In genomic region chr10:26024303-26024702, GRCh38 we compare ENCODE assay signal across 37 cellular contexts.
"Had no signal": no experiment of that assay in that cellular context is flagged by ENCODE, and none has a peak within 500 bp of the region (broad histone marks: within the 10 kb centered on the region; RNA-seq: fewer than 3 reads in every experiment).

No MANE protein-coding gene starts in this region.

- H3K36me3 ChIP-seq: adrenal gland, ascending aorta, brain microvascular endothelial cell, breast epithelium, cardiac muscle cell had no signal

- H3K9me3 Mint-ChIP-seq: activated naive CD4-positive, alpha-beta T cell treated with anti-CD3 and anti-CD28 coated beads for 36 hours; activated naive CD4-positive, alpha-beta T cell treated with anti-CD3 and anti-CD28 coated beads, Interleukin-2, amount 10 ng/mL, durations not matched to agents 7 days and 5 days; activated naive CD4-positive, alpha-beta T cell treated with anti-CD3 and anti-CD28 coated beads, Interleukin-2, amount 50 U/mL, for 24 hours; activated naive CD4-positive, alpha-beta T cell treated with anti-CD3 and anti-CD28 coated beads, Interleukin-2, amount 50 U/mL, for 72 hours; activated naive CD8-positive, alpha-beta T cell treated with anti-CD3 and anti-CD28 coated beads for 36 hours; activated naive CD8-positive, alpha-beta T cell treated with anti-CD3 and anti-CD28 coated beads, Interleukin-2, amount 10 ng/mL, durations not matched to agents 7 days and 5 days; activated naive CD8-positive, alpha-beta T cell treated with anti-CD3 and anti-CD28 coated beads, Interleukin-2, amount 50 U/mL, for 24 hours; activated T-cell treated with anti-CD3 and anti-CD28 coated beads, Interleukin-2, amount 50 U/mL, for 24 hours; activated T-cell treated with anti-CD3 and anti-CD28 coated beads, Interleukin-2, amount 50 U/mL, for 4 hours; activated T-cell treated with anti-CD3 and anti-CD28 coated beads, Interleukin-2, amount 50 U/mL, for 72 hours; activated T-helper 1 cell treated with anti-CD3 and anti-CD28 coated beads, Interleukin-12 subunit alpha, Interleukin-12 subunit beta, Interleukin-2, Interleukin-4 antibody, amounts not matched to agents 30 ng/mL and 10 ng/mL and 1 ng/mL, durations not matched to agents 14 hours and 24 hours and 36 hours; activated T-helper 17 cell treated with anti-CD3 and anti-CD28 coated beads, Interleukin-2, amount 50 U/mL, for 72 hours; activated T-helper 2 cell treated with anti-CD3 and anti-CD28 coated beads, Interferon-gamma antibody, Interleukin-2, Interleukin-4, amounts not matched to agents 10 μg/mL and 5 μg/mL and 100 μg/mL, durations not matched to agents 14 hours and 24 hours and 36 hours; central memory CD8-positive, alpha-beta T cell had no signal

- H3K4me1 ChIP-seq: adrenal gland, ascending aorta, body of pancreas, breast epithelium had no signal

- H3K27ac ChIP-seq: adrenal gland, ascending aorta, body of pancreas, brain microvascular endothelial cell, breast epithelium, cardiac muscle cell had no signal

- H3K27me3 ChIP-seq: adrenal gland, ascending aorta, body of pancreas, brain microvascular endothelial cell, breast epithelium, cardiac muscle cell had no signal

- H3K4me3 Mint-ChIP-seq: activated naive CD4-positive, alpha-beta T cell treated with anti-CD3 and anti-CD28 coated beads for 36 hours; activated naive CD4-positive, alpha-beta T cell treated with anti-CD3 and anti-CD28 coated beads, Interleukin-2, amount 10 ng/mL, durations not matched to agents 7 days and 5 days; activated naive CD4-positive, alpha-beta T cell treated with anti-CD3 and anti-CD28 coated beads, Interleukin-2, amount 50 U/mL, for 24 hours; activated naive CD8-positive, alpha-beta T cell; activated naive CD8-positive, alpha-beta T cell treated with anti-CD3 and anti-CD28 coated beads for 36 hours; activated naive CD8-positive, alpha-beta T cell treated with anti-CD3 and anti-CD28 coated beads, Interleukin-2, amount 10 ng/mL, durations not matched to agents 7 days and 5 days; activated naive CD8-positive, alpha-beta T cell treated with anti-CD3 and anti-CD28 coated beads, Interleukin-2, amount 50 U/mL, for 24 hours; activated T-cell treated with anti-CD3 and anti-CD28 coated beads, Interleukin-2, amount 50 U/mL, for 24 hours; activated T-cell treated with anti-CD3 and anti-CD28 coated beads, Interleukin-2, amount 50 U/mL, for 4 hours; activated T-cell treated with anti-CD3 and anti-CD28 coated beads, Interleukin-2, amount 50 U/mL, for 72 hours; activated T-helper 1 cell treated with anti-CD3 and anti-CD28 coated beads, Interleukin-12 subunit alpha, Interleukin-12 subunit beta, Interleukin-2, Interleukin-4 antibody, amounts not matched to agents 30 ng/mL and 10 ng/mL and 1 ng/mL, durations not matched to agents 14 hours and 24 hours and 36 hours; activated T-helper 17 cell treated with anti-CD3 and anti-CD28 coated beads, Interleukin-2, amount 50 U/mL, for 72 hours; brain; central memory CD8-positive, alpha-beta T cell had no signal

- H3K27me3 Mint-ChIP-seq: activated naive CD4-positive, alpha-beta T cell treated with anti-CD3 and anti-CD28 coated beads, Interleukin-2, amount 10 ng/mL, durations not matched to agents 7 days and 5 days; activated naive CD8-positive, alpha-beta T cell treated with anti-CD3 and anti-CD28 coated beads for 36 hours; activated naive CD8-positive, alpha-beta T cell treated with anti-CD3 and anti-CD28 coated beads, Interleukin-2, amount 50 U/mL, for 24 hours; activated T-cell treated with anti-CD3 and anti-CD28 coated beads, Interleukin-2, amount 50 U/mL, for 24 hours; activated T-helper 17 cell treated with anti-CD3 and anti-CD28 coated beads, Interleukin-2, amount 50 U/mL, for 72 hours; brain; central memory CD8-positive, alpha-beta T cell had no signal

- H3K4me3 ChIP-seq: adrenal gland, ascending aorta, body of pancreas, breast epithelium, cardiac muscle cell had no signal

- ATAC-seq: activated naive CD4-positive, alpha-beta T cell treated with anti-CD3 and anti-CD28 coated beads, Interleukin-2, amount 50 U/mL, for 72 hours; activated naive CD8-positive, alpha-beta T cell treated with anti-CD3 and anti-CD28 coated beads, Interleukin-2, amount 50 U/mL, for 24 hours; activated T-cell treated with anti-CD3 and anti-CD28 coated beads, Interleukin-2, amount 50 U/mL, for 4 hours; activated T-cell treated with anti-CD3 and anti-CD28 coated beads, Interleukin-2, amount 50 U/mL, for 72 hours; activated T-helper 17 cell treated with anti-CD3 and anti-CD28 coated beads, Interleukin-2, amount 50 U/mL, for 72 hours; body of pancreas had no signal

- H3K27ac Mint-ChIP-seq: activated naive CD4-positive, alpha-beta T cell treated with anti-CD3 and anti-CD28 coated beads for 36 hours; activated naive CD4-positive, alpha-beta T cell treated with anti-CD3 and anti-CD28 coated beads, Interleukin-2, amount 10 ng/mL, durations not matched to agents 7 days and 5 days; activated naive CD4-positive, alpha-beta T cell treated with anti-CD3 and anti-CD28 coated beads, Interleukin-2, amount 50 U/mL, for 24 hours; activated naive CD4-positive, alpha-beta T cell treated with anti-CD3 and anti-CD28 coated beads, Interleukin-2, amount 50 U/mL, for 72 hours; activated naive CD8-positive, alpha-beta T cell; activated naive CD8-positive, alpha-beta T cell treated with anti-CD3 and anti-CD28 coated beads for 36 hours; activated naive CD8-positive, alpha-beta T cell treated with anti-CD3 and anti-CD28 coated beads, Interleukin-2, amount 10 ng/mL, durations not matched to agents 7 days and 5 days; activated naive CD8-positive, alpha-beta T cell treated with anti-CD3 and anti-CD28 coated beads, Interleukin-2, amount 50 U/mL, for 24 hours; activated T-cell treated with anti-CD3 and anti-CD28 coated beads, Interleukin-2, amount 50 U/mL, for 24 hours; activated T-cell treated with anti-CD3 and anti-CD28 coated beads, Interleukin-2, amount 50 U/mL, for 72 hours; activated T-helper 1 cell treated with anti-CD3 and anti-CD28 coated beads, Interleukin-12 subunit alpha, Interleukin-12 subunit beta, Interleukin-2, Interleukin-4 antibody, amounts not matched to agents 30 ng/mL and 10 ng/mL and 1 ng/mL, durations not matched to agents 14 hours and 24 hours and 36 hours; activated T-helper 17 cell treated with anti-CD3 and anti-CD28 coated beads, Interleukin-2, amount 50 U/mL, for 72 hours; activated T-helper 2 cell treated with anti-CD3 and anti-CD28 coated beads, Interferon-gamma antibody, Interleukin-2, Interleukin-4, amounts not matched to agents 10 μg/mL and 5 μg/mL and 100 μg/mL, durations not matched to agents 14 hours and 24 hours and 36 hours; brain had no signal

- H3K9me3 ChIP-seq: ascending aorta, body of pancreas, breast epithelium had no signal

- H3K36me3 Mint-ChIP-seq: activated naive CD4-positive, alpha-beta T cell treated with anti-CD3 and anti-CD28 coated beads, Interleukin-2, amount 10 ng/mL, durations not matched to agents 7 days and 5 days; activated naive CD4-positive, alpha-beta T cell treated with anti-CD3 and anti-CD28 coated beads, Interleukin-2, amount 50 U/mL, for 24 hours; activated naive CD4-positive, alpha-beta T cell treated with anti-CD3 and anti-CD28 coated beads, Interleukin-2, amount 50 U/mL, for 72 hours; activated naive CD8-positive, alpha-beta T cell; activated naive CD8-positive, alpha-beta T cell treated with anti-CD3 and anti-CD28 coated beads for 36 hours; activated naive CD8-positive, alpha-beta T cell treated with anti-CD3 and anti-CD28 coated beads, Interleukin-2, amount 10 ng/mL, durations not matched to agents 7 days and 5 days; brain had no signal

- DNase-seq: activated effector memory CD4-positive, alpha-beta T cell treated with anti-CD3 and anti-CD28 coated beads, Interleukin-2, amount 50 U/mL, for 16 hours; activated effector memory CD4-positive, alpha-beta T cell treated with Interleukin-2 at 50 U/mL for 16 hours; activated gamma-delta T cell; activated gamma-delta T cell treated with Interleukin-2 at 50 U/mL for 16 hours; activated naive CD4-positive, alpha-beta T cell; activated naive CD4-positive, alpha-beta T cell treated with anti-CD3 and anti-CD28 coated beads for 36 hours; activated naive CD4-positive, alpha-beta T cell treated with anti-CD3 and anti-CD28 coated beads, Interleukin-2, amount 10 ng/mL, durations not matched to agents 7 days and 5 days; activated naive CD4-positive, alpha-beta T cell treated with anti-CD3 and anti-CD28 coated beads, Interleukin-2, amount 50 U/mL, for 16 hours; activated naive CD4-positive, alpha-beta T cell treated with Interleukin-2 at 50 U/mL for 16 hours; activated naive CD8-positive, alpha-beta T cell treated with anti-CD3 and anti-CD28 coated beads for 36 hours; activated naive CD8-positive, alpha-beta T cell treated with anti-CD3 and anti-CD28 coated beads, Interleukin-2, amount 10 ng/mL, durations not matched to agents 7 days and 5 days; activated naive CD8-positive, alpha-beta T cell treated with anti-CD3 and anti-CD28 coated beads, Interleukin-2, amount 50 U/mL, for 24 hours; activated T-cell treated with anti-CD3 and anti-CD28 coated beads, Interleukin-2, amount 50 U/mL, for 24 hours; activated T-cell treated with anti-CD3 and anti-CD28 coated beads, Interleukin-2, amount 50 U/mL, for 4 hours; activated T-cell treated with anti-CD3 and anti-CD28 coated beads, Interleukin-2, amount 50 U/mL, for 48 hours; activated T-cell treated with anti-CD3 and anti-CD28 coated beads, Interleukin-2, amount 50 U/mL, for 72 hours; adrenal gland; amniotic stem cell; amygdala; anterior cingulate cortex; aorta; body of pancreas; brain microvascular endothelial cell; caudate nucleus; central memory CD4-positive, alpha-beta T cell; cerebellar nuclear complex had no signal

- H3K4me1 Mint-ChIP-seq: activated naive CD4-positive, alpha-beta T cell treated with anti-CD3 and anti-CD28 coated beads, Interleukin-2, amount 10 ng/mL, durations not matched to agents 7 days and 5 days; activated naive CD4-positive, alpha-beta T cell treated with anti-CD3 and anti-CD28 coated beads, Interleukin-2, amount 50 U/mL, for 24 hours; activated naive CD8-positive, alpha-beta T cell treated with anti-CD3 and anti-CD28 coated beads for 36 hours; activated naive CD8-positive, alpha-beta T cell treated with anti-CD3 and anti-CD28 coated beads, Interleukin-2, amount 10 ng/mL, durations not matched to agents 7 days and 5 days; activated naive CD8-positive, alpha-beta T cell treated with anti-CD3 and anti-CD28 coated beads, Interleukin-2, amount 50 U/mL, for 24 hours; activated T-helper 17 cell treated with anti-CD3 and anti-CD28 coated beads, Interleukin-2, amount 50 U/mL, for 72 hours; central memory CD8-positive, alpha-beta T cell had no signal
